ENCODE assay signal across 8 cellular contexts in genomic region chr1:2314803-2315710, GRCh38.
DNase-seq lines count a peak whose midpoint lies in the region; ATAC-seq and TF ChIP-seq lines count a peak whose summit lies in the region.

No MANE protein-coding gene starts in this region.

- H3K27me3 ChIP-seq in naive thymus-derived CD4-positive, alpha-beta T cell (ENCODE audit: control insufficient read depth in 2 of 2, insufficient read depth in 2 of 2, low read length in 2 of 2): no peaks in the 10 kb centered on the region
- no peaks in the 10 kb centered on the region for H3K27me3 ChIP-seq in thymus (ENCODE audit: control insufficient read depth, insufficient read depth)

- TF ChIP-seq CTCF in epithelial cell of esophagus (IDR thresholded peaks at IDR 0.05; ENCODE audit: insufficient read depth, low read depth, low read length, missing control alignments): peak; percentile 52

- peaks cover 3 to 19% (median 12%) of the 10 kb centered on the region in 7 donors for H3K4me1 Mint-ChIP-seq in naive thymus-derived CD4-positive, alpha-beta T cell

- no peaks in the 10 kb centered on the region for H3K36me3 ChIP-seq in naive thymus-derived CD4-positive, alpha-beta T cell (ENCODE audit: control insufficient read depth in 2 of 3, insufficient read depth in 3 of 3, low read length in 3 of 3)
- H3K36me3 ChIP-seq in thymus (ENCODE audit: control insufficient read depth, insufficient read depth): no peaks in the 10 kb centered on the region

- intact Hi-C loops in naive thymus-derived CD4-positive, alpha-beta T cell (cut with micrococcal nuclease): loop anchor here (1.0 to 10.0 kb wide), 7 partner anchors 14 to 120 kb away; no protein-coding TSS in a partner anchor

- peaks cover 29 to 42% of the 10 kb centered on the region in 2 donors for H3K4me1 ChIP-seq in naive thymus-derived CD4-positive, alpha-beta T cell (ENCODE audit: control insufficient read depth in 2 of 2, insufficient read depth in 2 of 2, low read length in 2 of 2)
- H3K4me1 ChIP-seq in thymus (ENCODE audit: control insufficient read depth, insufficient read depth, low read length): peaks cover 28% of the 10 kb centered on the region

- CTCF ChIA-PET in naive thymus-derived CD4-positive, alpha-beta T cell (lab: Charles Lee): interaction anchor here (0.6 to 2.7 kb wide), 9 partner anchors 8 to 125 kb away, joined by 3 to 20 read pairs (median 4); partner anchors contain the start of gene FAAP20

- peak; percentile 81 for ATAC-seq in naive thymus-derived CD4-positive, alpha-beta T cell
- ATAC-seq in GM18858 (IDR thresholded peaks at IDR 0.05; ENCODE audit: unreplicated experiment): no peak
- ATAC-seq in GM19328 (IDR thresholded peaks at IDR 0.05; ENCODE audit: unreplicated experiment): no peak

- H3K9me3 ChIP-seq in naive thymus-derived CD4-positive, alpha-beta T cell (ENCODE audit: control insufficient read depth in 2 of 3, low read length in 3 of 3): no peaks in the 10 kb centered on the region
- H3K9me3 ChIP-seq in thymus (ENCODE audit: control insufficient read depth): no peaks in the 10 kb centered on the region

- H3K27ac Mint-ChIP-seq in naive thymus-derived CD4-positive, alpha-beta T cell: peak overlapping the region in 8 of 9 donors; percentile 38 to 86 (median 65)

- no peaks in the 10 kb centered on the region for H3K36me3 Mint-ChIP-seq in naive thymus-derived CD4-positive, alpha-beta T cell

- H3K4me3 ChIP-seq in GM08714 (ENCODE audit: low read length): peak overlapping the region; percentile 26; the same call in 1 of the 2 replicates
- peak overlapping the region; percentile 35 for H3K4me3 ChIP-seq in epithelial cell of esophagus (ENCODE audit: low read length)
- peak overlapping the region; percentile 55 for H3K4me3 ChIP-seq in naive thymus-derived CD4-positive, alpha-beta T cell (ENCODE audit: low read length)
- peak overlapping the region; percentile 77 for H3K4me3 ChIP-seq in thymus (ENCODE audit: low read length)

- peak overlapping the region; percentile 84 for H3K27ac ChIP-seq in naive thymus-derived CD4-positive, alpha-beta T cell (ENCODE audit: low read depth, low read length)
- peak overlapping the region; percentile 86 for H3K27ac ChIP-seq in thymus (ENCODE audit: low read depth)

- no peaks in the 10 kb centered on the region for H3K9me3 Mint-ChIP-seq in naive thymus-derived CD4-positive, alpha-beta T cell

- 3% methylated on average over 86 of the region's 91 CpGs for WGBS in thymus

- H3K27me3 Mint-ChIP-seq in naive thymus-derived CD4-positive, alpha-beta T cell: no peaks in the 10 kb centered on the region

- POLR2A ChIA-PET in naive thymus-derived CD4-positive, alpha-beta T cell (lab: Charles Lee): interaction anchor here (0.6 to 2.8 kb wide), 14 partner anchors 14 to 1162 kb away, joined by 3 to 12 read pairs (median 4); partner anchors contain the start of genes FAAP20 and SKI

- H3K4me3 Mint-ChIP-seq in naive thymus-derived CD4-positive, alpha-beta T cell: peak overlapping the region; percentile 12 to 73 (median 64)

- DNase-seq in NCI-H1105 treated with DMSO at 0.1 percent for 48 hours (lab: John Stamatoyannopoulos, UW): peak; percentile 11
- peak; percentile 84 for DNase-seq in activated CD8-positive, alpha-beta memory T cell treated with anti-CD3 and anti-CD28 coated beads for 24 hours
- no peak for DNase-seq in epithelial cell of esophagus (ENCODE audit: low read depth)
- peak; percentile 56 to 77 (median 70) for DNase-seq in naive thymus-derived CD4-positive, alpha-beta T cell

Comparison
In these comparisons a context has a peak if more than half of its experiments do, and no peak if none do; other contexts are left out.
1. H3K4me3 ChIP-seq: peak in every context shown above with its lines; median percentile 77 in thymus; 55 in naive thymus-derived CD4-positive, alpha-beta T cell; 35 in epithelial cell of esophagus; 26 in GM08714.